In the genomic region with DNA sequence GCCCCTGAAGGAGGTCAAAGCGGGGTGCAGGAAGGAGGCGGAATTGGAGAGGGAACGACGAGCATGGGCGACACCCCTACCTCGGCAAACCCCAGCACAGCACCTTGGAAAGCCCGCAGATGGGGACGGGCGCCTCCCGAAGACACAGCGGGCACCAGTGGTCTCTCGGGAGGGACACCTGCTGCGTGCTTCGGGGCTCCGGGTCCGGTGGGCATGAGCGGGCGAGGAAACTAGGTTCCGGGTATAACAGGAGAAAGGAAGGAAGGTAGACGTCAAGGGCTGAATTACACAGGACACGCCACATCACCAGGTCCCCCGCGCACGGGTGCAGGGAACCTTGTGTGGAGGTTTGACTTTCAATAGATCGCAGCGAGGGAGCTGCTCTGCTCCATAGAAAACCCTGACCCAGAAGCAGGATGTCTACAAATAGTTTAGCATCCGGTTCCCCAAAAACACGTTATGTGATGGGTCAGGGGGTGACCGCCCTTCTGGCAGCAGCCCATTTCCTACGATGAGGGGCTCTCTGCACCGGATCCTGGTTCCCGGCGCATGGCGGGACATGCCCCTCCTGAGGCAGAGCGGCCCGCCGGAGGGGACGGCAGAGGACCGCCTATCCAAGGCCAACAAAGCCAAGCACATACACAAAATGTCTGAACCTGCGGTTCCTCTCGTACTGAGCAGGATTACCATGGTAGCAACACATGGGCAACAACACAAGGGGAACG, we compare ENCODE assay signal across 8 cellular contexts.
DNase-seq lines count a peak whose midpoint lies in the region; ATAC-seq and TF ChIP-seq lines count a peak whose summit lies in the region.

No MANE protein-coding gene starts in this region.

- peak overlapping the region in 7 of 8 donors; percentile 19 to 79 (median 74) for H3K27ac ChIP-seq in spleen

- intact Hi-C loops in dendritic cell treated with granulocyte-macrophage colony-stimulating factor and Interleukin-4, amounts not matched to agents 40 ng/mL and 50 ng/mL, for 4 days (cut with micrococcal nuclease), result loop anchor here (5.0 kb wide), 1 partner anchor 1462 kb away; the partner anchor contains the start of gene YARS2
- intact Hi-C loops in spleen (cut with DNase I; ENCODE audit: low total_unique reads), result loop anchor here (5.0 to 10.0 kb wide), 2 partner anchors 102 to 1464 kb away; partner anchors contain the start of gene YARS2

- no peaks in the 10 kb centered on the region for H3K9me3 Mint-ChIP-seq in dendritic cell treated with granulocyte-macrophage colony-stimulating factor and Interleukin-4, amounts not matched to agents 40 ng/mL and 50 ng/mL, for 4 days

- peaks cover 0 to 20% (median 8%) of the 10 kb centered on the region in 7 donors for H3K27me3 ChIP-seq in spleen (replicated peaks in 1 of 7)

- H3K4me1 ChIP-seq in spleen, result peaks cover 0 to 17% (median 10%) of the 10 kb centered on the region in 6 donors

- DNase-seq in spleen (no peak), cerebellar cortex (ENCODE audit: low spot score) (no peak), GF-D8 (lab: John Stamatoyannopoulos, UW) (no peak), NCI-H1105 treated with DMSO at 0.1 percent for 48 hours (lab: John Stamatoyannopoulos, UW) (no peak)

- peak overlapping the region; percentile 20 to 64 (median 34) for H3K4me3 ChIP-seq in spleen

- H3K27me3 Mint-ChIP-seq in dendritic cell treated with granulocyte-macrophage colony-stimulating factor and Interleukin-4, amounts not matched to agents 40 ng/mL and 50 ng/mL, for 4 days, result peaks cover 23% of the 10 kb centered on the region

- TF ChIP-seq POLR2A in spleen (IDR thresholded peaks at IDR 0.05), result no peak

- H3K27ac Mint-ChIP-seq in dendritic cell treated with granulocyte-macrophage colony-stimulating factor and Interleukin-4, amounts not matched to agents 40 ng/mL and 50 ng/mL, for 4 days, result peak overlapping the region; percentile 52

- no peaks in the 10 kb centered on the region for H3K36me3 ChIP-seq in spleen

- H3K4me3 Mint-ChIP-seq in dendritic cell treated with granulocyte-macrophage colony-stimulating factor and Interleukin-4, amounts not matched to agents 40 ng/mL and 50 ng/mL, for 4 days, result peak overlapping the region; percentile 75

- no peak for TF ChIP-seq CTCF in spleen (IDR thresholded peaks at IDR 0.05 in 8 of 11, conservative IDR thresholded peaks at IDR 0.05 in 3 of 11)

- 31 to 58% (median 52%) methylated on average over 34 to 42 of the region's 42 CpGs for WGBS in spleen, 5 donors

- no peaks in the 10 kb centered on the region for H3K9me3 ChIP-seq in spleen

- H3K36me3 Mint-ChIP-seq in dendritic cell treated with granulocyte-macrophage colony-stimulating factor and Interleukin-4, amounts not matched to agents 40 ng/mL and 50 ng/mL, for 4 days (ENCODE audit: low read depth), result no peaks in the 10 kb centered on the region

- peaks cover 14% of the 10 kb centered on the region for H3K4me1 Mint-ChIP-seq in dendritic cell treated with granulocyte-macrophage colony-stimulating factor and Interleukin-4, amounts not matched to agents 40 ng/mL and 50 ng/mL, for 4 days (ENCODE audit: low read depth)

- peak; percentile 50 for ATAC-seq in GM19397 (IDR thresholded peaks at IDR 0.05; ENCODE audit: unreplicated experiment)
- ATAC-seq in HG03460 (IDR thresholded peaks at IDR 0.05; ENCODE audit: unreplicated experiment), result peak; percentile 11
- no peak for ATAC-seq in HG03432 (IDR thresholded peaks at IDR 0.05; ENCODE audit: unreplicated experiment)
